Comparison of ENCODE assay signal across 19 cellular contexts in genomic region chr22:35205141-35205775, GRCh38. TPM values are rescaled to one million over a fixed set of nuclear protein-coding genes. Genes with fewer than 3 reads are reported as not detected.
A peak's percentile ranks its signal among the peaks of the same experiment; 100 is the strongest.
DNase-seq lines count a peak whose midpoint lies in the region; ATAC-seq and TF ChIP-seq lines count a peak whose summit lies in the region.
"Had no signal": no experiment of that assay in that cellular context is flagged by ENCODE, and none has a peak within 500 bp of the region (broad histone marks: within the 10 kb centered on the region; RNA-seq: fewer than 3 reads in every experiment).

No MANE protein-coding gene starts in this region.

- no peaks in the 10 kb centered on the region for H3K36me3 ChIP-seq in cardiac muscle cell
- no peaks in the 10 kb centered on the region; the same call in 1 of the 2 replicates for H3K36me3 ChIP-seq in WERI-Rb-1
- no peaks in the 10 kb centered on the region for H3K36me3 ChIP-seq in tibial artery
- no peaks in the 10 kb centered on the region for H3K36me3 ChIP-seq in left lung
- H3K36me3 ChIP-seq: BLaER1 treated with 17β-estradiol and CSF1 and Interleukin-3, amounts not matched to agents 10 nM and 100 nM; esophagus muscularis mucosa; gastroesophageal sphincter had no signal

- DNase-seq in cardiac muscle cell (ENCODE audit: low read depth in 1 of 2, low spot score in 1 of 2): peak in 1 of 2 donors; percentile 66
- no peak for DNase-seq in Right ventricle myocardium inferior (ENCODE audit: missing footprints)
- DNase-seq in WERI-Rb-1: peak; percentile 62
- peak; percentile 15 for DNase-seq in nephron progenitor cell
- no peak for DNase-seq in tibial artery
- DNase-seq in left lung: no peak
- DNase-seq: activated CD4-positive, alpha-beta T cell treated with anti-CD3 and anti-CD28 coated beads, Interleukin-2, amount 50 U/mL, for 1 hour; effector CD8-positive, alpha-beta T cell; NCI-H146; substantia nigra; T-helper 2 cell had no signal

- peak overlapping the region; percentile 92 for H3K27ac Mint-ChIP-seq in nephron progenitor cell
- H3K27ac Mint-ChIP-seq: activated naive CD4-positive, alpha-beta T cell treated with anti-CD3 and anti-CD28 coated beads, Interleukin-2, amount 50 U/mL, for 72 hours; activated T-helper 17 cell treated with anti-CD3 and anti-CD28 coated beads, Interleukin-2, amount 50 U/mL, for 72 hours had no signal

- H3K36me3 Mint-ChIP-seq in nephron progenitor cell (ENCODE audit: low read depth): no peaks in the 10 kb centered on the region
- H3K36me3 Mint-ChIP-seq: activated naive CD4-positive, alpha-beta T cell treated with anti-CD3 and anti-CD28 coated beads, Interleukin-2, amount 50 U/mL, for 72 hours had no signal

- H3K27ac ChIP-seq in cardiac muscle cell (peak overlapping the region; percentile 85), WERI-Rb-1 (peak overlapping the region; percentile 74), tibial artery (no peak overlapping the region), left lung (no peak overlapping the region)
- H3K27ac ChIP-seq: BLaER1 treated with 17β-estradiol and CSF1 and Interleukin-3, amounts not matched to agents 10 nM and 100 nM; parathyroid adenoma had no signal

- peaks cover 5% of the 10 kb centered on the region for H3K9me3 Mint-ChIP-seq in nephron progenitor cell

- no peaks in the 10 kb centered on the region for H3K27me3 ChIP-seq in cardiac muscle cell
- no peaks in the 10 kb centered on the region for H3K27me3 ChIP-seq in WERI-Rb-1 (ENCODE audit: insufficient read depth, low read depth, severe bottlenecking)
- peaks cover 0 to 21% of the 10 kb centered on the region in 2 donors for H3K27me3 ChIP-seq in tibial artery
- peaks cover 0 to 30% of the 10 kb centered on the region in 2 donors for H3K27me3 ChIP-seq in left lung
- H3K27me3 ChIP-seq: BLaER1 treated with 17β-estradiol and CSF1 and Interleukin-3, amounts not matched to agents 10 nM and 100 nM; gastroesophageal sphincter had no signal

- TF ChIP-seq CTCF in cardiac muscle cell (IDR thresholded peaks at IDR 0.05; ENCODE audit: low read depth, low read length) (no peak), WERI-Rb-1 (IDR thresholded peaks at IDR 0.05; ENCODE audit: low read depth, low read length) (no peak), nephron progenitor cell (IDR thresholded peaks at IDR 0.05) (no peak), tibial artery (IDR thresholded peaks at IDR 0.05) (no peak), left lung (IDR thresholded peaks at IDR 0.05) (no peak)

- H3K27me3 Mint-ChIP-seq in nephron progenitor cell (ENCODE audit: low read depth, poor library complexity): peaks cover 19% of the 10 kb centered on the region

- H3K4me3 ChIP-seq in cardiac muscle cell: no peak overlapping the region
- H3K4me3 ChIP-seq in WERI-Rb-1 (ENCODE audit: low read depth, low read length): peak overlapping the region; percentile 9
- H3K4me3 ChIP-seq in tibial artery: no peak overlapping the region
- no peak overlapping the region for H3K4me3 ChIP-seq in left lung
- H3K4me3 ChIP-seq: BLaER1 treated with 17β-estradiol and CSF1 and Interleukin-3, amounts not matched to agents 10 nM and 100 nM; gastroesophageal sphincter had no signal

- intact Hi-C loops in Right ventricle myocardium inferior (cut with DNase I) (no loop called here), tibial artery (cut with DNase I; ENCODE audit: low total_unique reads) (no loop called here), left lung (cut with DNase I) (no loop called here)

- ATAC-seq in Right ventricle myocardium inferior: no peak
- no peak for ATAC-seq in HG02884 (IDR thresholded peaks at IDR 0.05; ENCODE audit: unreplicated experiment)
- no peak for ATAC-seq in left lung
- ATAC-seq in GM21737 (IDR thresholded peaks at IDR 0.05; ENCODE audit: unreplicated experiment): no peak
- ATAC-seq: activated naive CD4-positive, alpha-beta T cell treated with anti-CD3 and anti-CD28 coated beads, Interleukin-2, amount 50 U/mL, for 72 hours; activated T-helper 17 cell treated with anti-CD3 and anti-CD28 coated beads, Interleukin-2, amount 50 U/mL, for 72 hours; gastroesophageal sphincter had no signal

- peak overlapping the region; percentile 16 for H3K4me3 Mint-ChIP-seq in nephron progenitor cell
- H3K4me3 Mint-ChIP-seq: activated T-helper 17 cell treated with anti-CD3 and anti-CD28 coated beads, Interleukin-2, amount 50 U/mL, for 72 hours had no signal

- H3K4me1 Mint-ChIP-seq in nephron progenitor cell: peaks cover 26% of the 10 kb centered on the region
- H3K4me1 Mint-ChIP-seq: activated T-helper 17 cell treated with anti-CD3 and anti-CD28 coated beads, Interleukin-2, amount 50 U/mL, for 72 hours had no signal

- peaks cover 14% of the 10 kb centered on the region for H3K4me1 ChIP-seq in cardiac muscle cell (ENCODE audit: low read depth)
- no peaks in the 10 kb centered on the region for H3K4me1 ChIP-seq in tibial artery
- H3K4me1 ChIP-seq in left lung: no peaks in the 10 kb centered on the region
- H3K4me1 ChIP-seq: BLaER1 treated with 17β-estradiol and CSF1 and Interleukin-3, amounts not matched to agents 10 nM and 100 nM; parathyroid adenoma had no signal

- H3K9me3 ChIP-seq in cardiac muscle cell (ENCODE audit: low read depth) (no peaks in the 10 kb centered on the region), WERI-Rb-1 (ENCODE audit: severe bottlenecking) (no peaks in the 10 kb centered on the region), tibial artery (no peaks in the 10 kb centered on the region), left lung (no peaks in the 10 kb centered on the region)
- H3K9me3 ChIP-seq: BLaER1 treated with 17β-estradiol and CSF1 and Interleukin-3, amounts not matched to agents 10 nM and 100 nM; esophagus muscularis mucosa; gastroesophageal sphincter had no signal

RNA-seq across cellular contexts. Expression of gene HMGXB4, which starts 52.0 kb away (rescaled TPM):
- total RNA-seq in cardiac muscle cell (8.1 and 17.7 TPM in 2 replicates), Right ventricle myocardium inferior (9.4 TPM), left lung (10 to 100 TPM; 19.2 to 19.8 TPM)
- 16.8 and 21.1 TPM in 2 replicates for polyA plus RNA-seq in cardiac muscle cell

Comparison
In these comparisons a context has a peak if more than half of its experiments do, and no peak if none do; other contexts are left out.
1. DNase-seq: peak in WERI-Rb-1 (single experiment) and nephron progenitor cell (single experiment); none in Right ventricle myocardium inferior (single experiment), tibial artery (0 of 2) and left lung (0 of 2).
2. H3K27ac ChIP-seq: peak in cardiac muscle cell (single experiment) and WERI-Rb-1 (single experiment); none in tibial artery (0 of 2) and left lung (0 of 2).